Comparison of ENCODE assay signal across 2 cellular contexts in genomic region chr10:71394926-71395562, GRCh38.
TF ChIP-seq lines count a peak whose summit lies in the region.

No MANE protein-coding gene starts in this region.

TF ChIP-seq in H1, 55 proteins besides CTCF, POLR2A, EP300 and RAD21:
- no peak for TF ChIP-seq YY1 (IDR thresholded peaks at IDR 0.05; ENCODE audit: low read depth, low read length)
- TF ChIP-seq TBP (IDR thresholded peaks at IDR 0.05; ENCODE audit: low read depth, low read length), result no peak
- no peak for TF ChIP-seq GABPA (IDR thresholded peaks at IDR 0.05; ENCODE audit: borderline replicate concordance, insufficient read depth, low read length)
- TF ChIP-seq SUZ12 (IDR thresholded peaks at IDR 0.05; ENCODE audit: low read length), result no peak
- no peak for TF ChIP-seq SP1 (IDR thresholded peaks at IDR 0.05; ENCODE audit: low read depth, low read length)
- no peak for TF ChIP-seq POLR2AphosphoS5 (IDR thresholded peaks at IDR 0.05; ENCODE audit: low read depth, low read length)
- TF ChIP-seq TCF12 (IDR thresholded peaks at IDR 0.05; ENCODE audit: low read depth, low read length), result no peak
- no peak for TF ChIP-seq CHD2 (IDR thresholded peaks at IDR 0.05; ENCODE audit: low read length)
- no peak for TF ChIP-seq E2F6 (IDR thresholded peaks at IDR 0.05)
- TF ChIP-seq NRF1 (IDR thresholded peaks at IDR 0.05; ENCODE audit: low read depth, low read length), result no peak
- no peak for TF ChIP-seq RBBP5 (IDR thresholded peaks at IDR 0.05; ENCODE audit: borderline replicate concordance, low read depth, low read length)
- TF ChIP-seq KDM5A (IDR thresholded peaks at IDR 0.05; ENCODE audit: low read length), result no peak
- no peak for TF ChIP-seq GTF2F1 (IDR thresholded peaks at IDR 0.05; ENCODE audit: borderline replicate concordance, low read depth, low read length)
- no peak for TF ChIP-seq EZH2 (IDR thresholded peaks at IDR 0.05; ENCODE audit: low read depth, low read length, severe bottlenecking)
- TF ChIP-seq SIRT6 (IDR thresholded peaks at IDR 0.05; ENCODE audit: low read length), result no peak
- no peak for TF ChIP-seq BCL11A (IDR thresholded peaks at IDR 0.05; ENCODE audit: low read depth in 2 of 2, low read length in 2 of 2)
- no peak for TF ChIP-seq BRCA1 (IDR thresholded peaks at IDR 0.05; ENCODE audit: low read depth, low read length)
- no peak for TF ChIP-seq JUND (IDR thresholded peaks at IDR 0.05; ENCODE audit: low read length)
- TF ChIP-seq JUN (IDR thresholded peaks at IDR 0.05; ENCODE audit: low read depth, low read length), result no peak
- TF ChIP-seq SIN3A (conservative IDR thresholded peaks at IDR 0.05 in 1 of 2, IDR thresholded peaks at IDR 0.05 in 1 of 2; ENCODE audit: low read depth in 1 of 2, low read length in 2 of 2), result no peak
TF ChIP-seq in H1: peak in this region for 0.

TF ChIP-seq in HepG2, 621 proteins besides CTCF, POLR2A, EP300 and RAD21:
- no peak for TF ChIP-seq ZNF503 (CRISPR knock-in tag; IDR thresholded peaks at IDR 0.05)
- TF ChIP-seq ZNF704 (CRISPR knock-in tag; IDR thresholded peaks at IDR 0.05; ENCODE audit: borderline replicate concordance), result no peak
- no peak for TF ChIP-seq ELF1 (CRISPR knock-in tag; IDR thresholded peaks at IDR 0.05)
- TF ChIP-seq FOXP4 (CRISPR knock-in tag; IDR thresholded peaks at IDR 0.05), result no peak
- no peak for TF ChIP-seq ZNF430 (CRISPR knock-in tag; IDR thresholded peaks at IDR 0.05)
- TF ChIP-seq U2AF1 (optimal IDR thresholded peaks at IDR 0.05; ENCODE audit: low read depth, low read length), result no peak
- TF ChIP-seq ZNF280D (CRISPR knock-in tag; IDR thresholded peaks at IDR 0.05), result no peak
- no peak for TF ChIP-seq MAF1 (CRISPR knock-in tag; IDR thresholded peaks at IDR 0.05; ENCODE audit: borderline replicate concordance)
- TF ChIP-seq TAF1 (CRISPR knock-in tag; IDR thresholded peaks at IDR 0.05), result no peak
- no peak for TF ChIP-seq ZNF275 (CRISPR knock-in tag; IDR thresholded peaks at IDR 0.05; ENCODE audit: borderline replicate concordance)
